11 cellular contexts compared by ENCODE assay signal in the genomic region with DNA sequence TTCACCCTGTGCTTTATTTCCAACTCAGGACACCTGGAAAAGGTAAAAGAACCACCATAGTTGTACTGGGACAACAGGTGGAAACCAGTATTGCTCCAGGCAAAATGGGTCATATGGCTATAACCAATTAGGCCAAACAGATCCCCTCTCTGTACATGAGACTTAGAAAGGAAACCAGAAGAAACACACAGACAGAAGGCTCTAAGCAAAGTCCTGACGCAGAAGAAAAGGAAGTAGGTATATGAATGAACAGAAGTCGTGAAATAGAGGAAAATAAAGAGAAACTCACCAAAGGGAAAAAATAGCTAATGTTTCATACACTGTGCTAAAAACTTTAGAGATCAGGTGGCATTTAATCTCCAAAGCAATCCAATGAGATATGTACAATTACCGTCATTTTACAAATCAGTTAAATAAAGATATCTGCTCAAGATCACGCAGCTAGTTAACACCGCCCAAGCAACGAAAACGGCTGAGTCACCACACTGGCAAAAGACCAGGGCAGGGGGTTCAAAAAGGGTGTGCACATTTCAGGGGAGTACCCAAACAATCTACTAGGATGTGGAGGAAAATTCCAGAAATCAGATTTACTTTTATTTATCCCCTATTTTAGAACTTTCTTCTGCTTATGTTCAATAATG.
DNase-seq lines count a peak whose midpoint lies in the region; ATAC-seq, FAIRE-seq and TF ChIP-seq lines count a peak whose summit lies in the region.
"Had no signal": no experiment of that assay in that cellular context is flagged by ENCODE, and none has a peak within 500 bp of the region (broad histone marks: within the 10 kb centered on the region; RNA-seq: fewer than 3 reads in every experiment).

No MANE protein-coding gene starts in this region.

- no peak for TF ChIP-seq POLR2A in HepG2 (IDR thresholded peaks at IDR 0.05; ENCODE audit: insufficient read depth in 1 of 2, low read depth in 2 of 2, low read length in 2 of 2)

- no peaks in the 10 kb centered on the region for H3K27me3 ChIP-seq in HepG2 (ENCODE audit: control insufficient read depth in 1 of 2, insufficient read depth in 2 of 2, low read length in 2 of 2)

- no peak overlapping the region for H3K4me2 ChIP-seq in HepG2 (ENCODE audit: low read depth, low read length)
- H3K4me2 ChIP-seq: KMS-11 had no signal

- CTCF ChIA-PET in HepG2 (lab: Yijun Ruan, JAX; ENCODE audit: low intra/inter-chr PET ratio, low total read pairs), result no interaction called here

- H3K9me3 ChIP-seq in HepG2 (ENCODE audit: low read length), result peaks cover 4% of the 10 kb centered on the region

- H3K9me3 Mint-ChIP-seq in mesothelial cell of epicardium, result peaks cover 34% of the 10 kb centered on the region

- FAIRE-seq in HepG2 (lab: Jason Lieb, UNC), result no peak

- no peak overlapping the region for H3K4me3 Mint-ChIP-seq in mesothelial cell of epicardium

- intact Hi-C loops in HepG2 (cut with micrococcal nuclease; ENCODE audit: unreplicated experiment), result no loop called here

- H3K27ac Mint-ChIP-seq in mesothelial cell of epicardium, result no peak overlapping the region

- TF ChIP-seq EP300 in HepG2 (IDR thresholded peaks at IDR 0.05; ENCODE audit: low read depth in 2 of 2, low read length in 2 of 2) (no peak), HepG2 (CRISPR knock-in tag; IDR thresholded peaks at IDR 0.05; ENCODE audit: borderline replicate concordance) (no peak)

- TF ChIP-seq RAD21 in HepG2 (CRISPR knock-in tag; IDR thresholded peaks at IDR 0.05), result no peak

- BruUV-seq in HepG2 (replicated peaks; lab: Mats Ljungman, UMichigan), result no TSS peak

- no peaks in the 10 kb centered on the region for H3K27me3 Mint-ChIP-seq in mesothelial cell of epicardium (ENCODE audit: low read depth)

- no peak for TF ChIP-seq CTCF in HepG2 (CRISPR knock-in tag; IDR thresholded peaks at IDR 0.05)
- TF ChIP-seq CTCF in mesothelial cell of epicardium (IDR thresholded peaks at IDR 0.05; ENCODE audit: unreplicated experiment), result no peak

- peaks cover 28% of the 10 kb centered on the region for H3K36me3 Mint-ChIP-seq in mesothelial cell of epicardium

- no peak overlapping the region for H3K9ac ChIP-seq in HepG2 (ENCODE audit: insufficient read depth, low read depth, low read length)
- H3K9ac ChIP-seq: KMS-11 had no signal

- peak; percentile 46 for ATAC-seq in GM19023 (IDR thresholded peaks at IDR 0.05; ENCODE audit: unreplicated experiment)
- peak; percentile 42 for ATAC-seq in GM21723 (IDR thresholded peaks at IDR 0.05; ENCODE audit: unreplicated experiment)
- ATAC-seq in HG03460 (IDR thresholded peaks at IDR 0.05; ENCODE audit: unreplicated experiment), result peak; percentile 54
- no peak for ATAC-seq in HepG2
- ATAC-seq in SK-N-SH treated with all-trans-retinoic acid at 6 μM for 48 hours, result no peak
- ATAC-seq: Right ventricle myocardium inferior had no signal

- no peaks in the 10 kb centered on the region for H4K20me1 ChIP-seq in HepG2 (ENCODE audit: insufficient read depth, low read length)

- H3K4me3 ChIP-seq in HepG2 (replicated peaks in 1 of 3; ENCODE audit: insufficient read depth in 1 of 3, low read depth in 2 of 3, low read length in 3 of 3), result no peak overlapping the region

- DNase-seq in HepG2 (ENCODE audit: low spot score), result no peak
- DNase-seq in mesothelial cell of epicardium (ENCODE audit: low spot score in 2 of 2, unreplicated experiment in 2 of 2), result no peak
- DNase-seq in activated CD8-positive, alpha-beta memory T cell treated with anti-CD3 and anti-CD28 coated beads, Interleukin-2, amount 50 U/mL, for 4 hours, result no peak
- no peak for DNase-seq in ACHN
- DNase-seq: activated gamma-delta T cell treated with Interleukin-2 at 50 U/mL for 16 hours had no signal

- peaks cover 34% of the 10 kb centered on the region for H3K4me1 Mint-ChIP-seq in mesothelial cell of epicardium

- 95% methylated on average over 7 of the region's 7 CpGs for WGBS in HepG2 (ENCODE audit: low lambda C conversion rate)

- H3K4me1 ChIP-seq in HepG2 (ENCODE audit: insufficient read depth, low read length), result peaks cover 96% of the 10 kb centered on the region

- POLR2A ChIA-PET in HepG2 (lab: Yijun Ruan, JAX), result interaction anchor here (1.4 kb wide), 1 partner anchor 14 kb away, joined by 7 read pairs; no protein-coding TSS in a partner anchor

- in situ Hi-C loops in HepG2 (cut with HindIII; ENCODE audit: extremely low pct_ligation_motif_present, low pct_unique_long_range_greater_than_20kb) (no loop called here), ACHN (cut with HindIII; ENCODE audit: low pct_ligation_motif_present, low pct_unique_long_range_greater_than_20kb, low sequenced_read_pairs) (no loop called here)

- H3K79me2 ChIP-seq in HepG2 (ENCODE audit: insufficient read depth, low read length), result peaks cover 85% of the 10 kb centered on the region

- H3K27ac ChIP-seq in HepG2 (ENCODE audit: extremely low read length, insufficient read depth, low read length), result peak overlapping the region; percentile 33
- H3K27ac ChIP-seq: KMS-11 had no signal

- no peak overlapping the region for H2AFZ ChIP-seq in HepG2 (ENCODE audit: low read length)

- H3K36me3 ChIP-seq in HepG2 (replicated peaks in 1 of 2; ENCODE audit: control insufficient read depth in 1 of 2, insufficient read depth in 2 of 2, low read length in 2 of 2), result peaks cover 0 to 15% of the 10 kb centered on the region in 2 experiments; a peak in 3 of 5 replicates

TF ChIP-seq in HepG2, 621 proteins besides CTCF, POLR2A, EP300 and RAD21:
- TF ChIP-seq ZBTB8A (CRISPR knock-in tag; IDR thresholded peaks at IDR 0.05; ENCODE audit: borderline replicate concordance, low read depth), result no peak
- TF ChIP-seq GATAD1 (CRISPR knock-in tag; IDR thresholded peaks at IDR 0.05), result no peak
- TF ChIP-seq AGO2 (optimal IDR thresholded peaks at IDR 0.05; ENCODE audit: low read depth, low read length), result no peak
- TF ChIP-seq RXRB (CRISPR knock-in tag; IDR thresholded peaks at IDR 0.05; ENCODE audit: borderline replicate concordance), result no peak
- TF ChIP-seq HDAC2 (CRISPR knock-in tag; IDR thresholded peaks at IDR 0.05), result no peak
- 0 out of 2 replicates have a peak, but pooled peaks have one; percentile 8 for TF ChIP-seq ESRRA (CRISPR knock-in tag; IDR thresholded peaks at IDR 0.05; ENCODE audit: low read depth)
- TF ChIP-seq NFE2L2 (IDR thresholded peaks at IDR 0.05; ENCODE audit: low read length), result peak; percentile 27; the same call in 1 of the 2 replicates
- no peak for TF ChIP-seq KLF13 (CRISPR knock-in tag; IDR thresholded peaks at IDR 0.05)

TF ChIP-seq in SK-N-SH treated with all-trans-retinoic acid at 6 μM for 48 hours, 23 proteins besides CTCF, POLR2A, EP300 and RAD21:
- TF ChIP-seq ZNF8 (CRISPR knock-in tag; IDR thresholded peaks at IDR 0.05), result no peak
- no peak for TF ChIP-seq CSDC2 (CRISPR knock-in tag; IDR thresholded peaks at IDR 0.05)
- TF ChIP-seq, protein P1, sequence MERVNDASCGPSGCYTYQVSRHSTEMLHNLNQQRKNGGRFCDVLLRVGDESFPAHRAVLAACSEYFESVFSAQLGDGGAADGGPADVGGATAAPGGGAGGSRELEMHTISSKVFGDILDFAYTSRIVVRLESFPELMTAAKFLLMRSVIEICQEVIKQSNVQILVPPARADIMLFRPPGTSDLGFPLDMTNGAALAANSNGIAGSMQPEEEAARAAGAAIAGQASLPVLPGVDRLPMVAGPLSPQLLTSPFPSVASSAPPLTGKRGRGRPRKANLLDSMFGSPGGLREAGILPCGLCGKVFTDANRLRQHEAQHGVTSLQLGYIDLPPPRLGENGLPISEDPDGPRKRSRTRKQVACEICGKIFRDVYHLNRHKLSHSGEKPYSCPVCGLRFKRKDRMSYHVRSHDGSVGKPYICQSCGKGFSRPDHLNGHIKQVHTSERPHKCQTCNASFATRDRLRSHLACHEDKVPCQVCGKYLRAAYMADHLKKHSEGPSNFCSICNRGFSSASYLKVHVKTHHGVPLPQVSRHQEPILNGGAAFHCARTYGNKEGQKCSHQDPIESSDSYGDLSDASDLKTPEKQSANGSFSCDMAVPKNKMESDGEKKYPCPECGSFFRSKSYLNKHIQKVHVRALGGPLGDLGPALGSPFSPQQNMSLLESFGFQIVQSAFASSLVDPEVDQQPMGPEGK (CRISPR knock-in tag; IDR thresholded peaks at IDR 0.05; ENCODE audit: borderline replicate concordance), result no peak
- TF ChIP-seq ESRRG (CRISPR knock-in tag; IDR thresholded peaks at IDR 0.05), result no peak
- TF ChIP-seq OSR1 (CRISPR knock-in tag; IDR thresholded peaks at IDR 0.05), result no peak
- TF ChIP-seq ARNTL (CRISPR knock-in tag; IDR thresholded peaks at IDR 0.05; ENCODE audit: borderline replicate concordance, low read depth), result no peak
- TF ChIP-seq ZNF565 (CRISPR knock-in tag; conservative IDR thresholded peaks at IDR 0.05; ENCODE audit: low read depth), result no peak
- no peak for TF ChIP-seq TOX (CRISPR knock-in tag; IDR thresholded peaks at IDR 0.05; ENCODE audit: borderline replicate concordance)
- no peak for TF ChIP-seq ISL1 (CRISPR knock-in tag; IDR thresholded peaks at IDR 0.05)
- no peak for TF ChIP-seq SNAI2 (CRISPR knock-in tag; IDR thresholded peaks at IDR 0.05)
- no peak for TF ChIP-seq ZNF70 (CRISPR knock-in tag; IDR thresholded peaks at IDR 0.05)
- TF ChIP-seq, protein P2, sequence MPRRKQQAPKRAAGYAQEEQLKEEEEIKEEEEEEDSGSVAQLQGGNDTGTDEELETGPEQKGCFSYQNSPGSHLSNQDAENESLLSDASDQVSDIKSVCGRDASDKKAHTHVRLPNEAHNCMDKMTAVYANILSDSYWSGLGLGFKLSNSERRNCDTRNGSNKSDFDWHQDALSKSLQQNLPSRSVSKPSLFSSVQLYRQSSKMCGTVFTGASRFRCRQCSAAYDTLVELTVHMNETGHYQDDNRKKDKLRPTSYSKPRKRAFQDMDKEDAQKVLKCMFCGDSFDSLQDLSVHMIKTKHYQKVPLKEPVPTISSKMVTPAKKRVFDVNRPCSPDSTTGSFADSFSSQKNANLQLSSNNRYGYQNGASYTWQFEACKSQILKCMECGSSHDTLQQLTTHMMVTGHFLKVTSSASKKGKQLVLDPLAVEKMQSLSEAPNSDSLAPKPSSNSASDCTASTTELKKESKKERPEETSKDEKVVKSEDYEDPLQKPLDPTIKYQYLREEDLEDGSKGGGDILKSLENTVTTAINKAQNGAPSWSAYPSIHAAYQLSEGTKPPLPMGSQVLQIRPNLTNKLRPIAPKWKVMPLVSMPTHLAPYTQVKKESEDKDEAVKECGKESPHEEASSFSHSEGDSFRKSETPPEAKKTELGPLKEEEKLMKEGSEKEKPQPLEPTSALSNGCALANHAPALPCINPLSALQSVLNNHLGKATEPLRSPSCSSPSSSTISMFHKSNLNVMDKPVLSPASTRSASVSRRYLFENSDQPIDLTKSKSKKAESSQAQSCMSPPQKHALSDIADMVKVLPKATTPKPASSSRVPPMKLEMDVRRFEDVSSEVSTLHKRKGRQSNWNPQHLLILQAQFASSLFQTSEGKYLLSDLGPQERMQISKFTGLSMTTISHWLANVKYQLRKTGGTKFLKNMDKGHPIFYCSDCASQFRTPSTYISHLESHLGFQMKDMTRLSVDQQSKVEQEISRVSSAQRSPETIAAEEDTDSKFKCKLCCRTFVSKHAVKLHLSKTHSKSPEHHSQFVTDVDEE (CRISPR knock-in tag; IDR thresholded peaks at IDR 0.05), result no peak
- no peak for TF ChIP-seq RARB (CRISPR knock-in tag; IDR thresholded peaks at IDR 0.05)

Comparison
In these comparisons a context has a peak if more than half of its experiments do, and no peak if none do; other contexts are left out.
1. ATAC-seq: peak in GM19023 (single experiment), GM21723 (single experiment) and HG03460 (single experiment); none in HepG2 (single experiment) and SK-N-SH treated with all-trans-retinoic acid at 6 μM for 48 hours (single experiment).